Comparison of ENCODE assay signal across 7 cellular contexts in genomic region chr19:18159059-18159616, GRCh38. TPM values are rescaled to one million over a fixed set of nuclear protein-coding genes. Genes with fewer than 3 reads are reported as not detected.
DNase-seq lines count a peak whose midpoint lies in the region; ATAC-seq and TF ChIP-seq lines count a peak whose summit lies in the region.
"Not testable (repeated sequence)": the region's sequence is repeated elsewhere in the genome, so short reads cannot be mapped to it uniquely, and the experiment has no call there.

No MANE protein-coding gene starts in this region.

- not testable (repeated sequence) for H3K9ac ChIP-seq in adipocyte (ENCODE audit: low read length)

- peak overlapping the region; percentile 99 for H3K27ac ChIP-seq in RWPE1
- peak overlapping the region; percentile 30 for H3K27ac ChIP-seq in psoas muscle

- H3K4me1 ChIP-seq in adipocyte (ENCODE audit: control insufficient read depth, insufficient read depth, low read length): peaks cover 24% of the 10 kb centered on the region
- H3K4me1 ChIP-seq in psoas muscle: peaks cover 46% of the 10 kb centered on the region

- DNase-seq in EL (peak; percentile 22), M059J (ENCODE audit: low read depth) (peak; percentile 41), adipocyte (ENCODE audit: low read depth) (peak; percentile 58), dedifferentiated amniotic fluid mesenchymal stem cell (ENCODE audit: extremely low spot score) (peak; percentile 25), foreskin melanocyte (peak; percentile 67)
- not testable (repeated sequence) for DNase-seq in RWPE1 (ENCODE audit: low spot score); psoas muscle

- ATAC-seq in psoas muscle: not testable (repeated sequence)

- H3K27me3 ChIP-seq in adipocyte (replicated peaks; ENCODE audit: control insufficient read depth, insufficient read depth, low read length); psoas muscle (ENCODE audit: insufficient read depth in 3 of 3, low read length in 2 of 3): not testable (repeated sequence)

- POLR2A ChIA-PET in RWPE1 (lab: Yijun Ruan, JAX; ENCODE audit: low non-redundant PET): not testable (repeated sequence)

- WGBS in psoas muscle, 3 donors: 71 to 87% (median 78%) methylated on average over 5 to 6 of the region's 6 CpGs

- not testable (repeated sequence) for TF ChIP-seq CTCF in RWPE1 (conservative IDR thresholded peaks at IDR 0.05; ENCODE audit: low read depth); psoas muscle (IDR thresholded peaks at IDR 0.05)

- CTCF ChIA-PET in RWPE1 (lab: Yijun Ruan, JAX): interaction anchor here (0.7 kb wide), 1 partner anchor 855 kb away, joined by 4 read pairs; no protein-coding TSS in a partner anchor

- not testable (repeated sequence) for H3K9me3 ChIP-seq in adipocyte (ENCODE audit: control insufficient read depth, low read length); psoas muscle

- intact Hi-C loops in psoas muscle (cut with DNase I): loop anchor here in 1 of 2 donors (10.0 kb wide), 1 partner anchor 154 kb away; the partner anchor contains the start of gene ARRDC2

- peaks cover 18% of the 10 kb centered on the region for H3K36me3 ChIP-seq in adipocyte (ENCODE audit: control insufficient read depth, insufficient read depth, low read length, severe bottlenecking)
- peaks cover 0 to 29% of the 10 kb centered on the region in 2 donors for H3K36me3 ChIP-seq in psoas muscle (ENCODE audit: insufficient read depth in 1 of 2, low read depth in 1 of 2)

- H3K4me3 ChIP-seq in adipocyte (ENCODE audit: low read length); psoas muscle: not testable (repeated sequence)

RNA-seq across cellular contexts. Expression of gene PIK3R2, which starts 6.2 kb away (rescaled TPM):
- 21.4 and 21.7 TPM in 2 replicates for total RNA-seq in M059J (2014; rRNA removed; shearing (Covaris generic))
- 10 to 100 TPM in 3 of 4 donors, 1 to 10 TPM in 1; 8.6 to 20.8 (median 15.0) TPM for total RNA-seq in psoas muscle
- polyA plus RNA-seq in psoas muscle: 1 to 10 TPM; 4.6 to 6.0 (median 4.7) TPM

RNA-seq across cellular contexts. Expression of gene IFI30, which starts 14.5 kb away (rescaled TPM):
- 81.2 and 112 TPM in 2 replicates for total RNA-seq in M059J (2014; rRNA removed; shearing (Covaris generic))
- 10 to 100 TPM in 3 of 4 donors, 1 to 10 TPM in 1; 4.3 to 21.5 (median 12.5) TPM for total RNA-seq in psoas muscle
- polyA plus RNA-seq in psoas muscle: 10 to 100 TPM in 1 of 3 donors, 1 to 10 TPM in 2; 1.4 to 11.7 (median 4.7) TPM

RNA-seq across cellular contexts. Expression of gene MPV17L2, which starts 33.9 kb away (rescaled TPM):
- total RNA-seq in M059J (2014; rRNA removed; shearing (Covaris generic)): 32.4 and 33.4 TPM in 2 replicates
- 10 to 100 TPM in 1 of 4 donors, 1 to 10 TPM in 3; 5.9 to 12.7 (median 8.4) TPM for total RNA-seq in psoas muscle
- polyA plus RNA-seq in psoas muscle: 10 to 100 TPM; 19.9 to 23.3 (median 20.7) TPM

RNA-seq across cellular contexts. Expression of gene RAB3A, which starts 44.7 kb away (rescaled TPM):
- total RNA-seq in M059J (2014; rRNA removed; shearing (Covaris generic)): 3.4 and 5.6 TPM in 2 replicates
- 1 to 10 TPM in 2 of 4 donors, under 1 TPM in 2; 0.86 to 3.6 (median 1.5) TPM for total RNA-seq in psoas muscle
- polyA plus RNA-seq in psoas muscle: 1 to 10 TPM in 1 of 3 donors, under 1 TPM in 2; 0.44 to 1.4 (median 0.81) TPM
